ENCODE assay signal across 8 cellular contexts in the genomic region with DNA sequence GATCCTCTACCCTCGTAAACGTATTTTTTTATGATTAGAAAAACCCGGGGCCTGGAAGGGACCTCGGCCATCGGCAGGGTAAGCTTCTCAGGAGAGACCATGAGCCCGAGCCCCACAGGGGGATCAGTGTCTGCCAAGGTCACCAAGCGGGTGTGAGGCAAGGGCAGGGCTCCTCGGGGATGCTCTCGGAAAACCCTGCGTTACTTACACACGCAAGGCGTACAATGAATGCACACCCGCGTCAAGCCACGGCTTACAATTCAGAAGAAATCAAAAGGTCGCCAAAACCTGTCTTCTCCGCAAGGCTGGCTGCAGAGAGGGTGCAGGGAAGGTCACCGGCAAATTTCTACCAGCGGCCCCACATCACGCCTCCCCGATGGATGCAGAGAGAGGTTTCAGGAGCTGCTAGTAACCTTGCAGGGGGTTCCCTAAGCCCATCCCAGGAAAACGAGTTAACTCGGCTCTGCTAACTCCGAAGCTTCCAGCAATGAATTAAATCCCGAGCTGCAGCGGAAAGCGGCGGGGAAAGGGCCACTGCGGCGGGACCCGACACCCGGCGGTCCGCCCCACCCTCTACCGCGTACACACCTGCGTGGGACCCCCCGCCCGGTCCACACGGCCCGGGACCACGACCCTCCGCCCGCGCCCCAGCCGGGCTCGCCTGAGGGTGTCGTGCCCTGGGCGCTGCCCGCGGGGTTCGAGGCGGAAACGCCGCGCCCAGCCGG. TPM values are rescaled to one million over a fixed set of nuclear protein-coding genes. Genes with fewer than 3 reads are reported as not detected.
DNase-seq lines count a peak whose midpoint lies in the region; ATAC-seq and TF ChIP-seq lines count a peak whose summit lies in the region.

No MANE protein-coding gene starts in this region.

- TF ChIP-seq CTCF in Calu3 (IDR thresholded peaks at IDR 0.05; ENCODE audit: unreplicated experiment) (no peak), WTC11 (IDR thresholded peaks at IDR 0.05) (0 out of 2 replicates have a peak, but pooled peaks have one; percentile 7)

- no peak for DNase-seq in Calu3
- peak; percentile 23 for DNase-seq in WTC11 (ENCODE audit: low spot score)
- peak; percentile 16 to 26 for DNase-seq in central memory CD8-positive, alpha-beta T cell (ENCODE audit: low spot score in 2 of 2)
- peak; percentile 17 to 34 for DNase-seq in lung microvascular endothelial cell (ENCODE audit: low read depth in 2 of 2)
- DNase-seq in stimulated activated naive CD4-positive, alpha-beta T cell (lab: John Stamatoyannopoulos, UW): peak in 5 of 6 experiments; percentile 9 to 72 (median 56)
- no peak for DNase-seq in DMS114 treated with DMSO at 0.1 percent for 48 hours (lab: John Stamatoyannopoulos, UW; ENCODE audit: unreplicated experiment)
- DNase-seq in amniotic stem cell (lab: John Stamatoyannopoulos, UW): no peak

- no TSS peak for BruUV-seq in Calu3 (replicated peaks; lab: Mats Ljungman, UMichigan)

- H3K9me3 Mint-ChIP-seq in Calu3 (ENCODE audit: low read depth, unreplicated experiment) (no peaks in the 10 kb centered on the region), WTC11 (peaks cover 2% of the 10 kb centered on the region)
- no peaks in the 10 kb centered on the region for H3K9me3 Mint-ChIP-seq in central memory CD8-positive, alpha-beta T cell

- peaks cover 59% of the 10 kb centered on the region for H3K27me3 Mint-ChIP-seq in Calu3 (ENCODE audit: unreplicated experiment)
- H3K27me3 Mint-ChIP-seq in WTC11 (ENCODE audit: low read depth): peaks cover 29% of the 10 kb centered on the region
- no peaks in the 10 kb centered on the region for H3K27me3 Mint-ChIP-seq in central memory CD8-positive, alpha-beta T cell

- H3K27ac Mint-ChIP-seq in Calu3 (ENCODE audit: unreplicated experiment): no peak overlapping the region
- H3K27ac Mint-ChIP-seq in WTC11: no peak overlapping the region
- peak overlapping the region; percentile 82 for H3K27ac Mint-ChIP-seq in central memory CD8-positive, alpha-beta T cell (ENCODE audit: low read depth)

- intact Hi-C loops in Calu3 (cut with micrococcal nuclease; ENCODE audit: unreplicated experiment): loop anchor here (2.0 to 5.0 kb wide), 3 partner anchors 129 to 194 kb away; no protein-coding TSS in a partner anchor

- H3K36me3 Mint-ChIP-seq in Calu3 (ENCODE audit: insufficient read depth, unreplicated experiment) (peaks cover 18% of the 10 kb centered on the region), WTC11 (peaks cover 3% of the 10 kb centered on the region)
- peaks cover 19% of the 10 kb centered on the region for H3K36me3 Mint-ChIP-seq in central memory CD8-positive, alpha-beta T cell (ENCODE audit: insufficient read depth)

- POLR2A ChIA-PET in WTC11 (lab: Charles Lee): no interaction called here

- CTCF ChIA-PET in Calu3 (lab: Charles Lee): no interaction called here
- CTCF ChIA-PET in WTC11 (lab: Charles Lee): interaction anchor here (0.6 to 4.8 kb wide), 18 partner anchors 15 to 441 kb away, joined by 3 to 43 read pairs (median 6); no protein-coding TSS in a partner anchor

- H3K4me1 Mint-ChIP-seq in Calu3 (ENCODE audit: low read depth, unreplicated experiment) (peaks cover 18% of the 10 kb centered on the region), WTC11 (peaks cover 32% of the 10 kb centered on the region)
- H3K4me1 Mint-ChIP-seq in central memory CD8-positive, alpha-beta T cell: peaks cover 54% of the 10 kb centered on the region

- H3K4me3 Mint-ChIP-seq in Calu3 (ENCODE audit: low read depth, unreplicated experiment) (peak overlapping the region; percentile 44), WTC11 (peak overlapping the region; percentile 76)
- H3K4me3 Mint-ChIP-seq in central memory CD8-positive, alpha-beta T cell: peak overlapping the region; percentile 97

- ATAC-seq in HG02840 (IDR thresholded peaks at IDR 0.05; ENCODE audit: low FRiP score, unreplicated experiment): peak; percentile 18
- ATAC-seq in WTC11: peak; percentile 26
- ATAC-seq in central memory CD8-positive, alpha-beta T cell (replicated peaks; ENCODE audit: extremely low read depth, poor library complexity, severe bottlenecking): no peak

TF ChIP-seq in WTC11, 78 proteins besides CTCF, POLR2A, EP300 and RAD21:
- TF ChIP-seq, protein P1, sequence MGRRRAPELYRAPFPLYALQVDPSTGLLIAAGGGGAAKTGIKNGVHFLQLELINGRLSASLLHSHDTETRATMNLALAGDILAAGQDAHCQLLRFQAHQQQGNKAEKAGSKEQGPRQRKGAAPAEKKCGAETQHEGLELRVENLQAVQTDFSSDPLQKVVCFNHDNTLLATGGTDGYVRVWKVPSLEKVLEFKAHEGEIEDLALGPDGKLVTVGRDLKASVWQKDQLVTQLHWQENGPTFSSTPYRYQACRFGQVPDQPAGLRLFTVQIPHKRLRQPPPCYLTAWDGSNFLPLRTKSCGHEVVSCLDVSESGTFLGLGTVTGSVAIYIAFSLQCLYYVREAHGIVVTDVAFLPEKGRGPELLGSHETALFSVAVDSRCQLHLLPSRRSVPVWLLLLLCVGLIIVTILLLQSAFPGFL (CRISPR knock-in tag; IDR thresholded peaks at IDR 0.05; ENCODE audit: borderline replicate concordance): no peak
- no peak for TF ChIP-seq IRF1 (CRISPR knock-in tag; IDR thresholded peaks at IDR 0.05)
- 0 out of 2 replicates have a peak, but pooled peaks have one; percentile 4 for TF ChIP-seq ZNF423 (CRISPR knock-in tag; IDR thresholded peaks at IDR 0.05)
- no peak for TF ChIP-seq STAT6 (CRISPR knock-in tag; conservative IDR thresholded peaks at IDR 0.05; ENCODE audit: low read depth)

RNA-seq across cellular contexts. Expression of gene ST3GAL5, which starts 0.6 kb away (rescaled TPM):
- total RNA-seq in Calu3 (2022): 3.5 and 3.8 TPM in 2 replicates
- 5.9 to 6.8 TPM (median 6.2 TPM) in 3 replicates for total RNA-seq in WTC11 (2021)
- total RNA-seq in lung microvascular endothelial cell: 2.2 and 3.1 TPM in 2 replicates

Comparison
In these comparisons a context has a peak if more than half of its experiments do, and no peak if none do; other contexts are left out.
1. DNase-seq: peak in WTC11 (single experiment), central memory CD8-positive, alpha-beta T cell (2 of 2), lung microvascular endothelial cell (2 of 2) and stimulated activated naive CD4-positive, alpha-beta T cell (5 of 6); none in Calu3 (single experiment), DMS114 treated with DMSO at 0.1 percent for 48 hours (single experiment) and amniotic stem cell (single experiment).
2. H3K4me3 Mint-ChIP-seq: peak in every context shown above with its lines; median percentile 97 in central memory CD8-positive, alpha-beta T cell; 76 in WTC11; 44 in Calu3.